10 cellular contexts compared by ENCODE assay signal in genomic region chr1:207088731-207089626, GRCh38. TPM values are rescaled to one million over a fixed set of nuclear protein-coding genes. Genes with fewer than 3 reads are reported as not detected.
DNase-seq lines count a peak whose midpoint lies in the region; ATAC-seq and TF ChIP-seq lines count a peak whose summit lies in the region.
"Had no signal": no experiment of that assay in that cellular context is flagged by ENCODE, and none has a peak within 500 bp of the region (broad histone marks: within the 10 kb centered on the region; RNA-seq: fewer than 3 reads in every experiment).

TSS of gene C4BPB (plus strand) at chr1:207088860. CDS start at chr1:207089532, 672 bp downstream.

- intact Hi-C loops in CD4-positive, alpha-beta T cell (cut with DNase I, micrococcal nuclease), result loop anchor here (5.0 to 10.0 kb wide), 2 partner anchors 93 to 236 kb away; partner anchors contain the start of gene CD55 (in 1 of the 2)
- intact Hi-C loops in activated T-helper 1 cell treated with anti-CD3 and anti-CD28 coated beads, Interleukin-12 subunit alpha, Interleukin-12 subunit beta, Interleukin-2, Interleukin-4 antibody, amounts not matched to agents 30 ng/mL and 10 ng/mL and 1 ng/mL, durations not matched to agents 14 hours and 24 hours and 36 hours (cut with micrococcal nuclease), result loop anchor here (1.0 kb wide), 1 partner anchor 8 kb away; no protein-coding TSS in a partner anchor

- no peaks in the 10 kb centered on the region for H3K36me3 Mint-ChIP-seq in CD4-positive, alpha-beta T cell (ENCODE audit: low read depth)
- H3K36me3 Mint-ChIP-seq in GM23338 (ENCODE audit: low read depth), result no peaks in the 10 kb centered on the region
- H3K36me3 Mint-ChIP-seq in activated T-helper 1 cell treated with anti-CD3 and anti-CD28 coated beads, Interleukin-12 subunit alpha, Interleukin-12 subunit beta, Interleukin-2, Interleukin-4 antibody, amounts not matched to agents 30 ng/mL and 10 ng/mL and 1 ng/mL, durations not matched to agents 14 hours and 24 hours and 36 hours (ENCODE audit: low read depth), result peaks cover 2% of the 10 kb centered on the region
- H3K36me3 Mint-ChIP-seq in memory B cell, result no peaks in the 10 kb centered on the region
- no peaks in the 10 kb centered on the region for H3K36me3 Mint-ChIP-seq in glutamatergic neuron (ENCODE audit: unreplicated experiment)

- H3K4me3 ChIP-seq in GM23338, result no peak within 1 kb of the TSS

- H3K9me2 ChIP-seq in GM23338 (ENCODE audit: insufficient read depth), result no peaks in the 10 kb centered on the region

- peak in 1 of 10 experiments; percentile 6 for DNase-seq in CD4-positive, alpha-beta T cell
- no peak for DNase-seq in GM23338 (ENCODE audit: low spot score)
- peak; percentile 46 for DNase-seq in activated T-helper 1 cell treated with anti-CD3 and anti-CD28 coated beads, Interleukin-12 subunit alpha, Interleukin-12 subunit beta, Interleukin-2, Interleukin-4 antibody, amounts not matched to agents 30 ng/mL and 10 ng/mL and 1 ng/mL, durations not matched to agents 14 hours and 24 hours and 36 hours (ENCODE audit: low spot score)
- no peak for DNase-seq in memory B cell (ENCODE audit: low spot score in 2 of 2)
- DNase-seq in germinal center (ENCODE audit: low spot score), result no peak
- no peak for DNase-seq in DMS 273 treated with DMSO at 0.1 percent for 48 hours (lab: John Stamatoyannopoulos, UW)
- DNase-seq in glutamatergic neuron, result no peak
- DNase-seq: kidney; stimulated activated CD4-positive, alpha-beta T cell treated with anti-CD3 and anti-CD28 coated beads, Interleukin-4, amount 100 ng/mL, for 4 hours had no signal

- peak within 1 kb of the TSS; percentile 67 for H3K27ac Mint-ChIP-seq in CD4-positive, alpha-beta T cell
- H3K27ac Mint-ChIP-seq in GM23338 (no peak within 1 kb of the TSS), memory B cell (peak within 1 kb of the TSS; percentile 59), glutamatergic neuron (ENCODE audit: unreplicated experiment) (no peak within 1 kb of the TSS)
- peak within 1 kb of the TSS; percentile 84 for H3K27ac Mint-ChIP-seq in activated T-helper 1 cell treated with anti-CD3 and anti-CD28 coated beads, Interleukin-12 subunit alpha, Interleukin-12 subunit beta, Interleukin-2, Interleukin-4 antibody, amounts not matched to agents 30 ng/mL and 10 ng/mL and 1 ng/mL, durations not matched to agents 14 hours and 24 hours and 36 hours

- H3K4me2 ChIP-seq in GM23338, result no peak within 1 kb of the TSS

- peaks cover 10% of the 10 kb centered on the region for H3K27me3 Mint-ChIP-seq in CD4-positive, alpha-beta T cell
- no peaks in the 10 kb centered on the region for H3K27me3 Mint-ChIP-seq in GM23338 (ENCODE audit: insufficient read depth, low read depth, poor library complexity)
- peaks cover 2% of the 10 kb centered on the region for H3K27me3 Mint-ChIP-seq in activated T-helper 1 cell treated with anti-CD3 and anti-CD28 coated beads, Interleukin-12 subunit alpha, Interleukin-12 subunit beta, Interleukin-2, Interleukin-4 antibody, amounts not matched to agents 30 ng/mL and 10 ng/mL and 1 ng/mL, durations not matched to agents 14 hours and 24 hours and 36 hours (ENCODE audit: insufficient read depth)
- no peaks in the 10 kb centered on the region for H3K27me3 Mint-ChIP-seq in memory B cell
- H3K27me3 Mint-ChIP-seq in glutamatergic neuron (ENCODE audit: unreplicated experiment), result peaks cover 3% of the 10 kb centered on the region

- peak within 1 kb of the TSS; percentile 85 for H3K4me3 Mint-ChIP-seq in CD4-positive, alpha-beta T cell
- H3K4me3 Mint-ChIP-seq in GM23338 (no peak within 1 kb of the TSS), memory B cell (peak within 1 kb of the TSS; percentile 53), glutamatergic neuron (ENCODE audit: unreplicated experiment) (no peak within 1 kb of the TSS)
- peak within 1 kb of the TSS; percentile 76 for H3K4me3 Mint-ChIP-seq in activated T-helper 1 cell treated with anti-CD3 and anti-CD28 coated beads, Interleukin-12 subunit alpha, Interleukin-12 subunit beta, Interleukin-2, Interleukin-4 antibody, amounts not matched to agents 30 ng/mL and 10 ng/mL and 1 ng/mL, durations not matched to agents 14 hours and 24 hours and 36 hours

- CTCF ChIA-PET in CD4-positive, alpha-beta T cell (lab: Charles Lee), result interaction anchor here (0.8 to 1.8 kb wide), 3 partner anchors 39 to 410 kb away, joined by 3 to 9 read pairs (median 5); no protein-coding TSS in a partner anchor

- H3K27me3 ChIP-seq in CD4-positive, alpha-beta T cell (ENCODE audit: control insufficient read depth, insufficient read depth, low read length), result no peaks in the 10 kb centered on the region
- no peaks in the 10 kb centered on the region for H3K27me3 ChIP-seq in GM23338 (ENCODE audit: insufficient read depth)

- no peaks in the 10 kb centered on the region for H3K4me1 ChIP-seq in GM23338 (ENCODE audit: insufficient read depth)

- no peak within 1 kb of the TSS for H3K27ac ChIP-seq in CD4-positive, alpha-beta T cell (ENCODE audit: low read depth, low read length)
- no peak within 1 kb of the TSS for H3K27ac ChIP-seq in GM23338 (ENCODE audit: low read depth)

- ATAC-seq in CD4-positive, alpha-beta T cell (ENCODE audit: poor library complexity), result peak; percentile 82
- ATAC-seq in GM23338 (no peak), memory B cell (ENCODE audit: low read depth) (peak; percentile 69), HG03025 (IDR thresholded peaks at IDR 0.05; ENCODE audit: low FRiP score, unreplicated experiment) (no peak)

- no peaks in the 10 kb centered on the region for H3F3A ChIP-seq in GM23338 (replicated peaks; ENCODE audit: low read depth)

- H3K79me2 ChIP-seq in GM23338 (replicated peaks; ENCODE audit: insufficient read depth), result no peaks in the 10 kb centered on the region

- H3K9me3 Mint-ChIP-seq in CD4-positive, alpha-beta T cell, result no peaks in the 10 kb centered on the region
- H3K9me3 Mint-ChIP-seq in GM23338, result no peaks in the 10 kb centered on the region
- no peaks in the 10 kb centered on the region for H3K9me3 Mint-ChIP-seq in activated T-helper 1 cell treated with anti-CD3 and anti-CD28 coated beads, Interleukin-12 subunit alpha, Interleukin-12 subunit beta, Interleukin-2, Interleukin-4 antibody, amounts not matched to agents 30 ng/mL and 10 ng/mL and 1 ng/mL, durations not matched to agents 14 hours and 24 hours and 36 hours
- H3K9me3 Mint-ChIP-seq in memory B cell, result no peaks in the 10 kb centered on the region
- no peaks in the 10 kb centered on the region for H3K9me3 Mint-ChIP-seq in glutamatergic neuron (ENCODE audit: unreplicated experiment)

- H2AFZ ChIP-seq in GM23338, result peak within 1 kb of the TSS; percentile 30; the same call in 1 of the 2 replicates

- peaks cover 22% of the 10 kb centered on the region for H3K4me1 Mint-ChIP-seq in CD4-positive, alpha-beta T cell (ENCODE audit: low read depth)
- H3K4me1 Mint-ChIP-seq in GM23338 (peaks cover 15% of the 10 kb centered on the region), memory B cell (peaks cover 9% of the 10 kb centered on the region), glutamatergic neuron (ENCODE audit: low read depth, unreplicated experiment) (no peaks in the 10 kb centered on the region)
- peaks cover 56% of the 10 kb centered on the region for H3K4me1 Mint-ChIP-seq in activated T-helper 1 cell treated with anti-CD3 and anti-CD28 coated beads, Interleukin-12 subunit alpha, Interleukin-12 subunit beta, Interleukin-2, Interleukin-4 antibody, amounts not matched to agents 30 ng/mL and 10 ng/mL and 1 ng/mL, durations not matched to agents 14 hours and 24 hours and 36 hours (ENCODE audit: low read depth)

- H3K36me3 ChIP-seq in GM23338 (ENCODE audit: insufficient read depth), result no peaks in the 10 kb centered on the region

- TF ChIP-seq CTCF in CD4-positive, alpha-beta T cell (IDR thresholded peaks at IDR 0.05), result no peak
- TF ChIP-seq CTCF in GM23338 (conservative IDR thresholded peaks at IDR 0.05; ENCODE audit: low read depth in 2 of 2), result no peak
- TF ChIP-seq CTCF in glutamatergic neuron (IDR thresholded peaks at IDR 0.05; ENCODE audit: partially characterized antibody, unreplicated experiment), result no peak

- POLR2A ChIA-PET in CD4-positive, alpha-beta T cell (lab: Charles Lee), result interaction anchor here (0.8 to 1.3 kb wide), 4 partner anchors 9 to 248 kb away, joined by 3 to 5 read pairs (median 4); partner anchors contain the start of genes CD55 and PFKFB2

- no peaks in the 10 kb centered on the region for H4K20me1 ChIP-seq in GM23338 (replicated peaks; ENCODE audit: insufficient read depth)

- H3K9me3 ChIP-seq in CD4-positive, alpha-beta T cell (ENCODE audit: control insufficient read depth, low read length), result no peaks in the 10 kb centered on the region

TF ChIP-seq in GM23338, 12 proteins besides CTCF, POLR2A, EP300 and RAD21:
- TF ChIP-seq ZNF331 (CRISPR knock-in tag; IDR thresholded peaks at IDR 0.05; ENCODE audit: low read depth) (no peak), CREB1 (CRISPR knock-in tag; IDR thresholded peaks at IDR 0.05; ENCODE audit: low read depth) (no peak)

RNA-seq across cellular contexts. Expression of gene C4BPB, which starts in this region (rescaled TPM):
- total RNA-seq in CD4-positive, alpha-beta T cell, result 1 to 10 TPM; 1.6 to 2.1 TPM
- not detected in 2 replicates for total RNA-seq in GM23338 (2014; rRNA removed; shearing (Covaris generic))
- not detected in 2 replicates for polyA plus RNA-seq in GM23338 (2016; fragmentation: Nextera tagmentation; extraction: Ambion mirVana)
- total RNA-seq in activated T-helper 1 cell treated with anti-CD3 and anti-CD28 coated beads, Interleukin-12 subunit alpha, Interleukin-12 subunit beta, Interleukin-2, Interleukin-4 antibody, amounts not matched to agents 30 ng/mL and 10 ng/mL and 1 ng/mL, durations not matched to agents 14 hours and 24 hours and 36 hours, result 2.3 TPM in 2 replicates
- not detected for total RNA-seq in glutamatergic neuron (ENCODE audit: unreplicated experiment)

Comparison
In these comparisons a context has a peak if more than half of its experiments do, and no peak if none do; other contexts are left out.
1. ATAC-seq: peak in CD4-positive, alpha-beta T cell (single experiment) and memory B cell (single experiment); none in GM23338 (single experiment) and HG03025 (single experiment).
2. H3K27ac Mint-ChIP-seq: peak in CD4-positive, alpha-beta T cell (single experiment), activated T-helper 1 cell treated with anti-CD3 and anti-CD28 coated beads, Interleukin-12 subunit alpha, Interleukin-12 subunit beta, Interleukin-2, Interleukin-4 antibody, amounts not matched to agents 30 ng/mL and 10 ng/mL and 1 ng/mL, durations not matched to agents 14 hours and 24 hours and 36 hours (single experiment) and memory B cell (single experiment); none in GM23338 (single experiment) and glutamatergic neuron (single experiment).
3. H3K4me3 Mint-ChIP-seq: peak in CD4-positive, alpha-beta T cell (single experiment), activated T-helper 1 cell treated with anti-CD3 and anti-CD28 coated beads, Interleukin-12 subunit alpha, Interleukin-12 subunit beta, Interleukin-2, Interleukin-4 antibody, amounts not matched to agents 30 ng/mL and 10 ng/mL and 1 ng/mL, durations not matched to agents 14 hours and 24 hours and 36 hours (single experiment) and memory B cell (single experiment); none in GM23338 (single experiment) and glutamatergic neuron (single experiment).